Comparison of ENCODE assay signal across 15 cellular contexts in genomic region chr7:51592822-51593221, GRCh38.
"Had no signal": no experiment of that assay in that cellular context is flagged by ENCODE, and none has a peak within 500 bp of the region (broad histone marks: within the 10 kb centered on the region; RNA-seq: fewer than 3 reads in every experiment).

No MANE protein-coding gene starts in this region.

- H3K9me3 ChIP-seq: colonic mucosa, prostate gland, tibial artery had no signal

- DNase-seq: activated CD4-positive, alpha-beta T cell treated with anti-CD3 and anti-CD28 coated beads, Interleukin-2, amount 10 ng/mL, durations not matched to agents 7 days and 5 days; activated CD8-positive, alpha-beta memory T cell treated with anti-CD3 and anti-CD28 coated beads, Interleukin-2, amount 50 U/mL, for 4 hours; activated naive CD4-positive, alpha-beta T cell treated with anti-CD3 and anti-CD28 coated beads, Interleukin-2, amount 10 ng/mL, durations not matched to agents 7 days and 5 days; activated T-cell treated with anti-CD3 and anti-CD28 coated beads, Interleukin-2, amount 50 U/mL, for 4 hours; aorta; colonic mucosa; foreskin melanocyte; kidney; left lung; mammary epithelial cell; right cardiac atrium; stimulated activated CD4-positive, alpha-beta T cell treated with anti-CD3 and anti-CD28 coated beads, Interleukin-2, amount 100 ng/mL, for 24 hours; stimulated activated naive CD4-positive, alpha-beta T cell treated with Interleukin-2 at 50 U/mL for 16 hours; tibial artery had no signal

- H3K4me3 ChIP-seq: colonic mucosa, left lung, prostate gland, tibial artery had no signal

- FAIRE-seq: kidney had no signal

- H3K27me3 ChIP-seq: colonic mucosa, left lung, tibial artery had no signal

- H3K4me1 ChIP-seq: left lung, prostate gland, tibial artery had no signal

- H3K36me3 ChIP-seq: colonic mucosa, left lung, prostate gland, tibial artery had no signal

- H3K27ac ChIP-seq: colonic mucosa, left lung, prostate gland, tibial artery had no signal
